8 cellular contexts compared by ENCODE assay signal in the genomic region with DNA sequence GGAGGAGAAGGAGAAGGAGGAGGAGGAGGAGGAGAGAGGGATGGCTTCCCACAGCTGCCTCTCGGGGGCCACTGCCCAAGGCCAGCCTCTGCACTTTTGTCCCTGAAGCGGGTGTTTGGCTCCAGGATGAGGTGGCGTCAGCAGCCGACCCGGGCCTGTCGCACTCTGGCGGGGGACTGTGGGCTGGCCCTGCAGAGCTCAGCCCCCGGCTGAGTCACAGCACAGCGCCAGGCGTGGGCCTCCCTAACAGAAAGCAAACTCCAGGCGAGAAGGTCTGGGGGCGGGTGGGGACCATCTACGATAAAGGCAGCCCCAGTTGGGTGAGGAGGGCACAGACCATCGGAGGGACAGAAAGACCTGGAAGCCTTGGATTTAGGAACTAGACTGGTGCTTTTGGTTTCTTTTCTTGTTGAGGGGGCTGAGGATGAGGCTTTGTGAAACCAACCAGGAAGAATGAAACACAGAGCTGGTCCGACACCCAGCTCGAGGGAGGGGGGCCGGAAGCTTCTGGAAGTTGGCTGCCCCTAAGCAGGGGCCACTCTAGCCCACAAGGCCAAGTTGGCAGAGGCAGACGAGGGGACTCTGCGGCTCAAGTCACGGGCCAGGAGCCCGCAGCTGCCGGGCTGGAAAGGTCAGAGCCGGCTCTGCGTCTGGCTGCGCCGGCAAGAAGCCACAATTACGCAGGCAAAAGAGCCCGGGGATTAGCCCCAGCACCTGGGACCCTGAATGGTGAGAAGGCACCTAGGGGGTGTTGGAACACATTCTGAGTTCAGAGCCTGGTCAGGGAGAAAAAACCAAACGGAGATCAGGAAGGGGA. TPM values are rescaled to one million over a fixed set of nuclear protein-coding genes. Genes with fewer than 3 reads are reported as not detected.
DNase-seq lines count a peak whose midpoint lies in the region; ATAC-seq and TF ChIP-seq lines count a peak whose summit lies in the region.

No MANE protein-coding gene starts in this region.

- CTCF ChIA-PET in SK-N-SH (lab: Yijun Ruan, JAX): interaction anchor here (1.0 to 5.1 kb wide), 8 partner anchors 12 to 53 kb away, joined by 3 to 69 read pairs (median 5); partner anchors contain the start of genes JUND and LSM4

- peak overlapping the region; percentile 84 for H2AFZ ChIP-seq in SK-N-SH (ENCODE audit: low read depth)
- peak overlapping the region; percentile 93 for H2AFZ ChIP-seq in osteoblast (ENCODE audit: low read length)

- no peaks in the 10 kb centered on the region for H3K9me3 Mint-ChIP-seq in activated naive CD8-positive, alpha-beta T cell (ENCODE audit: low read depth)

- H3K4me1 Mint-ChIP-seq in activated naive CD8-positive, alpha-beta T cell (ENCODE audit: low read depth): peaks cover 47% of the 10 kb centered on the region

- H3K9ac ChIP-seq in SK-N-SH: peak overlapping the region; percentile 90

- 0 out of 2 replicates have a peak, but pooled peaks have one; percentile 9 for TF ChIP-seq RAD21 in SK-N-SH (IDR thresholded peaks at IDR 0.05; ENCODE audit: low read length)

- H3K27ac Mint-ChIP-seq in activated naive CD8-positive, alpha-beta T cell: peak overlapping the region; percentile 97

- POLR2A ChIA-PET in SK-N-SH (lab: Yijun Ruan, JAX): interaction anchor here (1.8 to 2.9 kb wide), 4 partner anchors 12 to 114 kb away, joined by 4 to 50 read pairs (median 22); partner anchors contain the start of genes JUND, LSM4 and SSBP4

- no peaks in the 10 kb centered on the region for H3K9me2 ChIP-seq in SK-N-SH

- peaks cover 25% of the 10 kb centered on the region for H3F3A ChIP-seq in SK-N-SH (replicated peaks; ENCODE audit: insufficient read depth)

- no peaks in the 10 kb centered on the region for H3K27me3 Mint-ChIP-seq in activated naive CD8-positive, alpha-beta T cell

- ATAC-seq in HG03135 (IDR thresholded peaks at IDR 0.05; ENCODE audit: unreplicated experiment): peak; percentile 42
- ATAC-seq in Right ventricle myocardium inferior: peak; percentile 88
- peak; percentile 48 for ATAC-seq in thoracic aorta (ENCODE audit: insufficient number of reproducible peaks, low FRiP score, low read depth)
- no peak for ATAC-seq in GM18870 (IDR thresholded peaks at IDR 0.05; ENCODE audit: unreplicated experiment)

- H3K9me3 ChIP-seq in SK-N-SH (no peaks in the 10 kb centered on the region), osteoblast (ENCODE audit: low read depth, low read length) (no peaks in the 10 kb centered on the region), thoracic aorta (no peaks in the 10 kb centered on the region)

- H3K79me2 ChIP-seq in SK-N-SH (ENCODE audit: insufficient read depth): no peaks in the 10 kb centered on the region
- no peaks in the 10 kb centered on the region for H3K79me2 ChIP-seq in osteoblast (ENCODE audit: insufficient read depth, low read length)

- peak overlapping the region; percentile 97 for H3K4me2 ChIP-seq in SK-N-SH
- H3K4me2 ChIP-seq in osteoblast (ENCODE audit: insufficient read depth, low read length): peak overlapping the region; percentile 91

- no peak for TF ChIP-seq EP300 in SK-N-SH (IDR thresholded peaks at IDR 0.05; ENCODE audit: borderline replicate concordance in 1 of 2, low read depth in 1 of 2, low read length in 1 of 2)

- no peaks in the 10 kb centered on the region for H3K27me3 ChIP-seq in SK-N-SH (ENCODE audit: insufficient read depth)
- H3K27me3 ChIP-seq in osteoblast (ENCODE audit: insufficient read depth, low read length): no peaks in the 10 kb centered on the region
- H3K27me3 ChIP-seq in thoracic aorta (replicated peaks; ENCODE audit: insufficient read depth): no peaks in the 10 kb centered on the region

- 3% methylated on average over 18 of the region's 29 CpGs for WGBS in SK-N-SH (ENCODE audit: low lambda C conversion rate)

- peaks cover 0 to 31% of the 10 kb centered on the region in 2 experiments for H3K36me3 ChIP-seq in SK-N-SH (replicated peaks in 1 of 2; ENCODE audit: control insufficient read depth in 1 of 2, insufficient read depth in 2 of 2, low read length in 1 of 2)
- peaks cover 9% of the 10 kb centered on the region for H3K36me3 ChIP-seq in osteoblast (ENCODE audit: insufficient read depth, low read length)
- no peaks in the 10 kb centered on the region for H3K36me3 ChIP-seq in thoracic aorta

- peaks cover 23% of the 10 kb centered on the region in 2 experiments; a peak in 3 of 4 replicates for H3K4me1 ChIP-seq in SK-N-SH (ENCODE audit: control insufficient read depth in 1 of 2, insufficient read depth in 2 of 2, low read depth in 1 of 2, low read length in 1 of 2)
- H3K4me1 ChIP-seq in osteoblast (ENCODE audit: insufficient read depth, low read length): peaks cover 34% of the 10 kb centered on the region
- peaks cover 52 to 89% of the 10 kb centered on the region in 2 donors for H3K4me1 ChIP-seq in thoracic aorta (ENCODE audit: control insufficient read depth in 1 of 2, low read depth in 2 of 2)

- H4K20me1 ChIP-seq in SK-N-SH (ENCODE audit: insufficient read depth) (no peaks in the 10 kb centered on the region), osteoblast (ENCODE audit: insufficient read depth, low read length) (no peaks in the 10 kb centered on the region)

- H3K36me3 Mint-ChIP-seq in activated naive CD8-positive, alpha-beta T cell: peaks cover 2% of the 10 kb centered on the region

- TF ChIP-seq CTCF in SK-N-SH (IDR thresholded peaks at IDR 0.05) (no peak), osteoblast (IDR thresholded peaks at IDR 0.05; ENCODE audit: extremely low read depth, low read depth, low read length) (no peak), thoracic aorta (IDR thresholded peaks at IDR 0.05) (no peak)

- H3K27ac ChIP-seq in SK-N-SH (ENCODE audit: low read depth in 2 of 2, low read length in 1 of 2): peak overlapping the region; percentile 97 to 98
- peak overlapping the region; percentile 98 for H3K27ac ChIP-seq in osteoblast (ENCODE audit: low read depth, low read length)
- peak overlapping the region; percentile 86 to 99 for H3K27ac ChIP-seq in thoracic aorta

- peak overlapping the region; percentile 93 for H3K4me3 Mint-ChIP-seq in activated naive CD8-positive, alpha-beta T cell

- intact Hi-C loops in Right ventricle myocardium inferior (cut with DNase I): loop anchor here (1.0 to 2.0 kb wide), 2 partner anchors 18 to 25 kb away; partner anchors contain the start of gene LSM4

- peak overlapping the region; percentile 19 to 60 for H3K4me3 ChIP-seq in SK-N-SH (ENCODE audit: low read depth in 2 of 2, low read length in 1 of 2)
- peak overlapping the region; percentile 69 for H3K4me3 ChIP-seq in osteoblast (ENCODE audit: insufficient read depth, low read length)
- H3K4me3 ChIP-seq in thoracic aorta: peak overlapping the region; percentile 68

- DNase-seq in GF-D8 (lab: John Stamatoyannopoulos, UW): peak; percentile 76
- peak; percentile 92 for DNase-seq in SK-N-SH
- DNase-seq in Right ventricle myocardium inferior (ENCODE audit: missing footprints): peak; percentile 92
- peak; percentile 99 for DNase-seq in osteoblast (ENCODE audit: insufficient read length, low spot score, missing footprints)
- DNase-seq in thoracic aorta (ENCODE audit: low spot score): peak; percentile 69

TF ChIP-seq in SK-N-SH, 30 proteins besides CTCF, POLR2A, EP300 and RAD21 (continues in another document):
- peak; percentile 36 for TF ChIP-seq TAF1 (IDR thresholded peaks at IDR 0.05; ENCODE audit: borderline replicate concordance, low read depth, low read length)
- 0 out of 2 replicates have a peak, but pooled peaks have one; percentile 6 for TF ChIP-seq RCOR1 (IDR thresholded peaks at IDR 0.05; ENCODE audit: low read length)
- TF ChIP-seq MEF2A (IDR thresholded peaks at IDR 0.05; ENCODE audit: borderline replicate concordance, low read depth): no peak
- TF ChIP-seq MAX (IDR thresholded peaks at IDR 0.05; ENCODE audit: low read depth): peak; percentile 61
- TF ChIP-seq YY1 (IDR thresholded peaks at IDR 0.05; ENCODE audit: low read depth): no peak
- no peak for TF ChIP-seq GABPA (IDR thresholded peaks at IDR 0.05; ENCODE audit: low read depth)
- peak; percentile 52; the same call in 1 of the 2 replicates for TF ChIP-seq TCF12 (IDR thresholded peaks at IDR 0.05)
- TF ChIP-seq, protein P1, sequence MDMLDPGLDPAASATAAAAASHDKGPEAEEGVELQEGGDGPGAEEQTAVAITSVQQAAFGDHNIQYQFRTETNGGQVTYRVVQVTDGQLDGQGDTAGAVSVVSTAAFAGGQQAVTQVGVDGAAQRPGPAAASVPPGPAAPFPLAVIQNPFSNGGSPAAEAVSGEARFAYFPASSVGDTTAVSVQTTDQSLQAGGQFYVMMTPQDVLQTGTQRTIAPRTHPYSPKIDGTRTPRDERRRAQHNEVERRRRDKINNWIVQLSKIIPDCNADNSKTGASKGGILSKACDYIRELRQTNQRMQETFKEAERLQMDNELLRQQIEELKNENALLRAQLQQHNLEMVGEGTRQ (IDR thresholded peaks at IDR 0.05; ENCODE audit: borderline replicate concordance, low read depth, low read length): no peak
- no peak for TF ChIP-seq RXRA (IDR thresholded peaks at IDR 0.05; ENCODE audit: borderline replicate concordance, low read depth)

RNA-seq across cellular contexts. Expression of gene LSM4, which starts 18.2 kb away (rescaled TPM):
- 235 and 277 TPM in 2 replicates for polyA plus RNA-seq in SK-N-SH (2012; rRNA removed)
- 193 and 249 TPM in 2 replicates for polyA plus RNA-seq in SK-N-SH (2012; cell fraction: cytosol; rRNA removed)
- polyA plus RNA-seq in SK-N-SH (2012; cell fraction: nucleus; rRNA removed): 104 and 192 TPM in 2 replicates
- total RNA-seq in Right ventricle myocardium inferior (106 TPM), osteoblast (74.3 and 74.6 TPM in 2 replicates), thoracic aorta (10 to 100 TPM; 74.8 to 90.2 TPM)

RNA-seq across cellular contexts. Expression of gene JUND, which starts 23.3 kb away (rescaled TPM):
- polyA plus RNA-seq in SK-N-SH (2012; rRNA removed): 92.5 and 115 TPM in 2 replicates
- 55.4 and 101 TPM in 2 replicates for polyA plus RNA-seq in SK-N-SH (2012; cell fraction: cytosol; rRNA removed)
- 125 and 131 TPM in 2 replicates for polyA plus RNA-seq in SK-N-SH (2012; cell fraction: nucleus; rRNA removed)
- total RNA-seq in Right ventricle myocardium inferior: 113 TPM
- total RNA-seq in osteoblast: 170 and 172 TPM in 2 replicates
- 100 to 1,000 TPM; 643 to 922 TPM for total RNA-seq in thoracic aorta

RNA-seq across cellular contexts. Expression of gene IQCN, which starts 30.5 kb away (rescaled TPM):
- 1.9 and 2.5 TPM in 2 replicates for polyA plus RNA-seq in SK-N-SH (2012; rRNA removed)
- 0.19 and 0.41 TPM in 2 replicates for polyA plus RNA-seq in SK-N-SH (2012; cell fraction: cytosol; rRNA removed)
- 16.0 and 19.5 TPM in 2 replicates for polyA plus RNA-seq in SK-N-SH (2012; cell fraction: nucleus; rRNA removed)
- total RNA-seq in Right ventricle myocardium inferior: 0.43 TPM
- 2.5 and 3.5 TPM in 2 replicates for total RNA-seq in osteoblast
- 10 to 100 TPM in 1 of 2 donors, 1 to 10 TPM in 1; 8.7 to 29.2 TPM for total RNA-seq in thoracic aorta

RNA-seq across cellular contexts. Expression of gene PGPEP1, which starts 35.7 kb away (rescaled TPM):
- polyA plus RNA-seq in SK-N-SH (2012; rRNA removed): 13.8 and 13.9 TPM in 2 replicates
- 6.6 and 6.9 TPM in 2 replicates for polyA plus RNA-seq in SK-N-SH (2012; cell fraction: cytosol; rRNA removed)
- polyA plus RNA-seq in SK-N-SH (2012; cell fraction: nucleus; rRNA removed): 29.5 and 30.2 TPM in 2 replicates
- 29.3 TPM for total RNA-seq in Right ventricle myocardium inferior
- total RNA-seq in osteoblast: 31.1 and 56.3 TPM in 2 replicates
- total RNA-seq in thoracic aorta: 10 to 100 TPM; 23.7 TPM
